1 cellular context compared by ENCODE assay signal in the genomic region with DNA sequence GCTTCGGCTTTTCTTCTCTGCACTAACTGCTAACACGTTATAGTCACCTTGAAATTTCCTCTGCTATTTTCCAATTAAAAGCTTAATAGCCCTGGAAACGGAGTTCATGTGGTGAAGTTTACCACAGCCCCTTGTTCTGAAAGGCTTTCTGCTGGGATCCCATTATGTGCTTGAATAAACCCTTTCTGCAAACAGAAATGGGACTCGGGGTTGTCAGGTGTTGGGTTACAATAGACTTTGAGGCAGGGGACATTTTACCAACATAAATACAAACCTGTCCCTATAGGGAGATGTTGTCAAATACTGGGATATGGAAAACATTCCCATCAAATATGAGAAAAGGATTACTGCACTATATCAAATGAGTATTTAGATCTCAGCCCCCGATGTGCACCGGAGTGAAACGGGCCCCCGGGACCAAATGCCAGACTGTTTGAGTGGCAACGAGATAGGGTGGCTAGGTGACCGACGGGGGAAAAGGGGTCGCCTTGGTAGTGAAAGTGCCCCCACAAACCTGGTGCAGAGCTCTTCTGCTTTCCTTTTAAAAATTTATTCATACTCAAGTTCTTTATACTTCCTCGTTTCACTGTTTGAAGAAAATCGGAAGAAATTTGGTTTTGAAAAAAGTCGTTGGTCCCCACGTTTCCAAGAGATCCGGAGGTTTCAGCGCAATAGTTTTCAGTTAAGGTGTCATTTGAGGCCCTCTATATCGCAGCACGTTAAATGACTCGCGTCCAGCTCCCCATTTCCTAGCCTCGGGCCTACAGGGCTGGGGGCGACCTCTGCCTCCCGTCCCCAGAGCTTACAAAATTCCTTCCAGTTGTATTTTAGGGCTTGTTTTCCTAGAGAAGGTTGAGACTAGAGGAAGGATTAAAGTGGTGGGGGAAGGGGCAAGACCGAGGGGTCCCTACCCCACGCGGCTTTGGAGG.
TF ChIP-seq lines count a peak whose summit lies in the region.

No MANE protein-coding gene starts in this region.

TF ChIP-seq in GM12878, 131 proteins besides CTCF, POLR2A, EP300 and RAD21:
- TF ChIP-seq HDAC2 (IDR thresholded peaks at IDR 0.05) (no peak), EZH2 (IDR thresholded peaks at IDR 0.05; ENCODE audit: borderline replicate concordance, control insufficient read depth, low read depth, low read length) (0 out of 2 replicates have a peak, but pooled peaks have one; percentile 56)
TF ChIP-seq in GM12878: peak in this region for 1.
